25 cellular contexts compared by ENCODE assay signal in genomic region chr5:38347040-38347763, GRCh38.
DNase-seq lines count a peak whose midpoint lies in the region; ATAC-seq and TF ChIP-seq lines count a peak whose summit lies in the region.
"Had no signal": no experiment of that assay in that cellular context is flagged by ENCODE, and none has a peak within 500 bp of the region (broad histone marks: within the 10 kb centered on the region; RNA-seq: fewer than 3 reads in every experiment).

No MANE protein-coding gene starts in this region.

- no peaks in the 10 kb centered on the region for H3K9me3 Mint-ChIP-seq in activated CD4-positive, alpha-beta T cell treated with anti-CD3 and anti-CD28 coated beads for 36 hours (ENCODE audit: low read depth)
- H3K9me3 Mint-ChIP-seq in natural killer cell treated with Interleukin-12 subunit alpha and Interleukin-12 subunit beta and Interleukin-15 and Interleukin-18, amount 100 ng/mL, for 72 hours = peaks cover 3% of the 10 kb centered on the region
- H3K9me3 Mint-ChIP-seq: activated CD8-positive, alpha-beta T cell treated with anti-CD3 and anti-CD28 coated beads for 36 hours had no signal

- H3K4me3 ChIP-seq in epithelial cell of esophagus (ENCODE audit: low read length) = no peak overlapping the region
- H3K4me3 ChIP-seq: BLaER1 treated with 17β-estradiol and CSF1 and Interleukin-3, amounts not matched to agents 10 nM and 100 nM; esophagus squamous epithelium; PC-9; upper lobe of left lung had no signal

- CTCF ChIA-PET in activated CD4-positive, alpha-beta T cell treated with anti-CD3 and anti-CD28 coated beads for 36 hours (lab: Charles Lee) = interaction anchor here (0.6 kb wide), 1 partner anchor 77 kb away, joined by 4 read pairs; no protein-coding TSS in a partner anchor

- peak; percentile 6 for DNase-seq in activated CD4-positive, alpha-beta T cell treated with anti-CD3 and anti-CD28 coated beads for 36 hours
- DNase-seq in activated CD4-positive, alpha-beta T cell treated with anti-CD3 and anti-CD28 coated beads, Interleukin-2, amount 50 U/mL, for 1 hour = no peak
- DNase-seq in RKO (ENCODE audit: low spot score) = peak; percentile 26
- peak; percentile 73 for DNase-seq in epithelial cell of esophagus (ENCODE audit: low read depth)
- DNase-seq in renal cortical epithelial cell (ENCODE audit: low read depth) = peak; percentile 82
- no peak for DNase-seq in DMS114 treated with DMSO at 0.1 percent for 48 hours (lab: John Stamatoyannopoulos, UW; ENCODE audit: unreplicated experiment)
- DNase-seq in natural killer cell treated with Interleukin-12 subunit alpha and Interleukin-12 subunit beta and Interleukin-15 and Interleukin-18, amount 100 ng/mL, for 72 hours (ENCODE audit: low spot score) = no peak
- no peak for DNase-seq in DMS53 (lab: John Stamatoyannopoulos, UW)
- DNase-seq: activated CD8-positive, alpha-beta T cell treated with anti-CD3 and anti-CD28 coated beads for 36 hours; activated naive CD4-positive, alpha-beta T cell; cerebellar nuclear complex; effector CD4-positive, alpha-beta T cell; esophagus squamous epithelium; glutamatergic neuron; KG1; left ventricle myocardium superior; NCI-H1048; NCI-H1930; NCI-H345; PC-9; retina; stimulated activated CD4-positive, alpha-beta T cell treated with anti-CD3 and anti-CD28 coated beads, Interleukin-4, amount 100 ng/mL, for 4 hours; T-helper 17 cell; upper lobe of left lung had no signal

- H3K4me3 Mint-ChIP-seq in activated CD4-positive, alpha-beta T cell treated with anti-CD3 and anti-CD28 coated beads for 36 hours = no peak overlapping the region
- H3K4me3 Mint-ChIP-seq in natural killer cell treated with Interleukin-12 subunit alpha and Interleukin-12 subunit beta and Interleukin-15 and Interleukin-18, amount 100 ng/mL, for 72 hours = no peak overlapping the region
- H3K4me3 Mint-ChIP-seq: activated CD8-positive, alpha-beta T cell treated with anti-CD3 and anti-CD28 coated beads for 36 hours; T-helper 17 cell had no signal

- peaks cover 4% of the 10 kb centered on the region for H3K27me3 Mint-ChIP-seq in activated CD4-positive, alpha-beta T cell treated with anti-CD3 and anti-CD28 coated beads for 36 hours
- peaks cover 5 to 35% of the 10 kb centered on the region in 2 donors for H3K27me3 Mint-ChIP-seq in natural killer cell treated with Interleukin-12 subunit alpha and Interleukin-12 subunit beta and Interleukin-15 and Interleukin-18, amount 100 ng/mL, for 72 hours
- H3K27me3 Mint-ChIP-seq: activated CD8-positive, alpha-beta T cell treated with anti-CD3 and anti-CD28 coated beads for 36 hours; T-helper 17 cell had no signal

- H3K4me1 Mint-ChIP-seq in activated CD4-positive, alpha-beta T cell treated with anti-CD3 and anti-CD28 coated beads for 36 hours = peaks cover 4% of the 10 kb centered on the region
- H3K4me1 Mint-ChIP-seq in natural killer cell treated with Interleukin-12 subunit alpha and Interleukin-12 subunit beta and Interleukin-15 and Interleukin-18, amount 100 ng/mL, for 72 hours (ENCODE audit: low read depth in 2 of 2) = no peaks in the 10 kb centered on the region
- H3K4me1 Mint-ChIP-seq: T-helper 17 cell had no signal

- no peak for ATAC-seq in activated CD4-positive, alpha-beta T cell treated with anti-CD3 and anti-CD28 coated beads for 36 hours
- no peak for ATAC-seq in natural killer cell treated with Interleukin-12 subunit alpha and Interleukin-12 subunit beta and Interleukin-15 and Interleukin-18, amount 100 ng/mL, for 72 hours
- ATAC-seq: activated CD8-positive, alpha-beta T cell treated with anti-CD3 and anti-CD28 coated beads for 36 hours; left ventricle myocardium superior; T-helper 17 cell had no signal

- TF ChIP-seq CTCF in epithelial cell of esophagus (IDR thresholded peaks at IDR 0.05; ENCODE audit: insufficient read depth, low read depth, low read length, missing control alignments) = no peak

- POLR2A ChIA-PET in activated CD4-positive, alpha-beta T cell treated with anti-CD3 and anti-CD28 coated beads for 36 hours (lab: Charles Lee) = no interaction called here

- no peaks in the 10 kb centered on the region for H3K36me3 Mint-ChIP-seq in activated CD4-positive, alpha-beta T cell treated with anti-CD3 and anti-CD28 coated beads for 36 hours (ENCODE audit: low read depth)
- no peaks in the 10 kb centered on the region for H3K36me3 Mint-ChIP-seq in natural killer cell treated with Interleukin-12 subunit alpha and Interleukin-12 subunit beta and Interleukin-15 and Interleukin-18, amount 100 ng/mL, for 72 hours

- intact Hi-C loops in activated CD4-positive, alpha-beta T cell treated with anti-CD3 and anti-CD28 coated beads for 36 hours (cut with DNase I, micrococcal nuclease) = no loop called here

- no peak overlapping the region for H3K27ac Mint-ChIP-seq in activated CD4-positive, alpha-beta T cell treated with anti-CD3 and anti-CD28 coated beads for 36 hours
- H3K27ac Mint-ChIP-seq in natural killer cell treated with Interleukin-12 subunit alpha and Interleukin-12 subunit beta and Interleukin-15 and Interleukin-18, amount 100 ng/mL, for 72 hours = no peak overlapping the region
- H3K27ac Mint-ChIP-seq: activated CD8-positive, alpha-beta T cell treated with anti-CD3 and anti-CD28 coated beads for 36 hours; T-helper 17 cell had no signal

Comparison
In these comparisons a context has a peak if more than half of its experiments do, and no peak if none do; other contexts are left out.
1. DNase-seq: peak in activated CD4-positive, alpha-beta T cell treated with anti-CD3 and anti-CD28 coated beads for 36 hours (single experiment), RKO (single experiment), epithelial cell of esophagus (single experiment) and renal cortical epithelial cell (single experiment); none in activated CD4-positive, alpha-beta T cell treated with anti-CD3 and anti-CD28 coated beads, Interleukin-2, amount 50 U/mL, for 1 hour (single experiment), DMS114 treated with DMSO at 0.1 percent for 48 hours (single experiment), natural killer cell treated with Interleukin-12 subunit alpha and Interleukin-12 subunit beta and Interleukin-15 and Interleukin-18, amount 100 ng/mL, for 72 hours (single experiment) and DMS53 (single experiment).